ENCODE assay signal across 8 cellular contexts in genomic region chr19:3336680-3337523, GRCh38. TPM values are rescaled to one million over a fixed set of nuclear protein-coding genes. Genes with fewer than 3 reads are reported as not detected.
DNase-seq lines count a peak whose midpoint lies in the region; ATAC-seq and TF ChIP-seq lines count a peak whose summit lies in the region.

No MANE protein-coding gene starts in this region.

- H3K79me2 ChIP-seq in mesendoderm (ENCODE audit: control insufficient read depth, insufficient read depth, low read length) = no peaks in the 10 kb centered on the region

- no peak overlapping the region for H3K56ac ChIP-seq in mesendoderm (ENCODE audit: low read length)

- no peak overlapping the region for H4K8ac ChIP-seq in mesendoderm (ENCODE audit: low read depth, low read length)

- TF ChIP-seq CTCF in fibroblast of mammary gland (conservative IDR thresholded peaks at IDR 0.05; ENCODE audit: control insufficient read depth, insufficient read depth, low read depth, low read length) (no peak), omental fat pad (IDR thresholded peaks at IDR 0.05) (no peak), A673 (conservative IDR thresholded peaks at IDR 0.05; ENCODE audit: low read depth, low read length) (no peak)

- H3K4me3 ChIP-seq in BLaER1 = no peak overlapping the region
- H3K4me3 ChIP-seq in fibroblast of mammary gland (ENCODE audit: control insufficient read depth, low read depth, low read length) = no peak overlapping the region
- H3K4me3 ChIP-seq in A673 (ENCODE audit: low read depth, low read length, poor library complexity, severe bottlenecking) = no peak overlapping the region
- H3K4me3 ChIP-seq in mesendoderm (ENCODE audit: low read length) = no peak overlapping the region

- no peaks in the 10 kb centered on the region for H3K79me1 ChIP-seq in mesendoderm (ENCODE audit: low read length)

- POLR2A ChIA-PET in A673 (lab: Charles Lee; ENCODE audit: low non-redundant PET) = no interaction called here

- ATAC-seq in omental fat pad (ENCODE audit: low FRiP score) = peak; percentile 93
- no peak for ATAC-seq in HG03354 (IDR thresholded peaks at IDR 0.05; ENCODE audit: poor library complexity, severe bottlenecking, unreplicated experiment)

- H4K20me1 ChIP-seq in BLaER1 = no peaks in the 10 kb centered on the region

- CTCF ChIA-PET in A673 (lab: Charles Lee) = no interaction called here

- H3K4me2 ChIP-seq in BLaER1 = peak overlapping the region; percentile 86
- H3K4me2 ChIP-seq in mesendoderm (ENCODE audit: low read length) = no peak overlapping the region

- H3K23ac ChIP-seq in mesendoderm (ENCODE audit: low read length) = no peak overlapping the region

- H2BK15ac ChIP-seq in mesendoderm (replicated peaks; ENCODE audit: low read depth) = no peak overlapping the region

- H3K9me3 ChIP-seq in BLaER1 (peaks cover 5% of the 10 kb centered on the region; the same call in 1 of the 2 replicates), A673 (ENCODE audit: low read depth, low read length, poor library complexity, severe bottlenecking) (no peaks in the 10 kb centered on the region)

- no peak overlapping the region for H2AK5ac ChIP-seq in mesendoderm (ENCODE audit: low read length)

- no peak overlapping the region for H2BK5ac ChIP-seq in mesendoderm (ENCODE audit: low read length)

- no peak overlapping the region for H4K5ac ChIP-seq in mesendoderm (ENCODE audit: low read length)

- intact Hi-C loops in A673 (cut with micrococcal nuclease; ENCODE audit: unreplicated experiment) = no loop called here

- H3K9ac ChIP-seq in BLaER1 (peak overlapping the region; percentile 65), mesendoderm (ENCODE audit: low read length) (no peak overlapping the region)

- H3K27ac ChIP-seq in BLaER1 (peak overlapping the region; percentile 84), A673 (ENCODE audit: low read depth, low read length, poor library complexity, severe bottlenecking) (no peak overlapping the region), mesendoderm (ENCODE audit: low read depth, low read length) (no peak overlapping the region)

- no TSS peak for BruUV-seq in A673 (replicated peaks; lab: Mats Ljungman, UMichigan)

- H3K36me3 ChIP-seq in BLaER1 = no peaks in the 10 kb centered on the region
- H3K36me3 ChIP-seq in A673 (ENCODE audit: insufficient read depth, low read length, poor library complexity, severe bottlenecking) = no peaks in the 10 kb centered on the region
- no peaks in the 10 kb centered on the region for H3K36me3 ChIP-seq in mesendoderm (ENCODE audit: control insufficient read depth, insufficient read depth, low read length)

- DNase-seq in NCI-H774 (lab: John Stamatoyannopoulos, UW) = peak; percentile 84
- DNase-seq in fibroblast of mammary gland (ENCODE audit: low read depth) = peak; percentile 83
- DNase-seq in omental fat pad (ENCODE audit: low spot score) = peak; percentile 50
- DNase-seq in A673 (ENCODE audit: low spot score) = no peak
- DNase-seq in mesendoderm = no peak
- no peak for DNase-seq in NCI-H526 treated with DMSO at 0.1 percent for 48 hours (lab: John Stamatoyannopoulos, UW)

- peaks cover 61% of the 10 kb centered on the region for H3K4me1 ChIP-seq in BLaER1
- H3K4me1 ChIP-seq in A673 (ENCODE audit: insufficient read depth, low read length, poor library complexity, severe bottlenecking) = peaks cover 8% of the 10 kb centered on the region
- no peaks in the 10 kb centered on the region for H3K4me1 ChIP-seq in mesendoderm (ENCODE audit: control insufficient read depth, low read depth, low read length)

- H3K27me3 ChIP-seq in BLaER1 (no peaks in the 10 kb centered on the region), A673 (replicated peaks; ENCODE audit: insufficient read depth, low read depth, low read length, poor library complexity) (peaks cover 9% of the 10 kb centered on the region), mesendoderm (ENCODE audit: insufficient read depth, low read length, poor library complexity) (no peaks in the 10 kb centered on the region)

- no CpG with 5 or more reads among the region's 22 CpGs for WGBS in mesendoderm (ENCODE audit: extremely low coverage, insufficient coverage, low lambda C conversion rate)

- H2BK120ac ChIP-seq in mesendoderm (ENCODE audit: low read depth, low read length) = no peak overlapping the region

- no peak overlapping the region for H3K18ac ChIP-seq in mesendoderm (ENCODE audit: low read length)

- no peak overlapping the region for H3K4ac ChIP-seq in mesendoderm (ENCODE audit: low read depth, low read length)

RNA-seq across cellular contexts. Expression of gene NFIC, which starts 29.5 kb away (rescaled TPM):
- total RNA-seq in omental fat pad = 10 to 100 TPM; 55.7 to 84.5 (median 65.5) TPM
- 112 and 122 TPM in 2 replicates for total RNA-seq in A673 (2021)
- 8.8 TPM for polyA plus RNA-seq in mesendoderm (2013, experiment 1 of 2)
- 8.8 TPM for polyA plus RNA-seq in mesendoderm (2013, experiment 2 of 2)

Comparison
In these comparisons a context has a peak if more than half of its experiments do, and no peak if none do; other contexts are left out.
1. DNase-seq: peak in NCI-H774 (single experiment), fibroblast of mammary gland (single experiment) and omental fat pad (single experiment); none in A673 (single experiment), mesendoderm (single experiment) and NCI-H526 treated with DMSO at 0.1 percent for 48 hours (single experiment).